In genomic region chr1:157994081-157994581, GRCh38 we compare ENCODE assay signal across 8 cellular contexts. TPM values are rescaled to one million over a fixed set of nuclear protein-coding genes. Genes with fewer than 3 reads are reported as not detected.
DNase-seq lines count a peak whose midpoint lies in the region; ATAC-seq and TF ChIP-seq lines count a peak whose summit lies in the region.

No MANE protein-coding gene starts in this region.

- in situ Hi-C loops in ACHN (cut with HindIII; ENCODE audit: low pct_ligation_motif_present, low pct_unique_long_range_greater_than_20kb, low sequenced_read_pairs), result no loop called here

- H4K20me1 ChIP-seq in hepatocyte (ENCODE audit: insufficient read depth, poor library complexity, severe bottlenecking), result peaks cover 16% of the 10 kb centered on the region

- peak overlapping the region; percentile 88 for H3K4me2 ChIP-seq in hepatocyte

- no peaks in the 10 kb centered on the region for H3K36me3 ChIP-seq in hepatocyte (replicated peaks; ENCODE audit: insufficient read depth, low read depth)

- no peaks in the 10 kb centered on the region for H3K9me3 ChIP-seq in hepatocyte (ENCODE audit: low read depth)

- WGBS in hepatocyte (ENCODE audit: low lambda C conversion rate, missing lambda C conversion rate), result 0% methylated on average over 14 of the region's 16 CpGs

- intact Hi-C loops in activated T-helper 1 cell treated with anti-CD3 and anti-CD28 coated beads, Interleukin-12 subunit alpha, Interleukin-12 subunit beta, Interleukin-2, Interleukin-4 antibody, amounts not matched to agents 30 ng/mL and 10 ng/mL and 1 ng/mL, durations not matched to agents 14 hours and 24 hours and 36 hours (cut with micrococcal nuclease), result no loop called here

- ATAC-seq in activated T-helper 17 cell treated with anti-CD3 and anti-CD28 coated beads, Interleukin-2, amount 50 U/mL, for 72 hours (replicated peaks), result no peak

- H3K27me3 Mint-ChIP-seq in activated T-helper 17 cell treated with anti-CD3 and anti-CD28 coated beads, Interleukin-2, amount 50 U/mL, for 72 hours, result peaks cover 53% of the 10 kb centered on the region
- peaks cover 43% of the 10 kb centered on the region for H3K27me3 Mint-ChIP-seq in activated T-helper 1 cell treated with anti-CD3 and anti-CD28 coated beads, Interleukin-12 subunit alpha, Interleukin-12 subunit beta, Interleukin-2, Interleukin-4 antibody, amounts not matched to agents 30 ng/mL and 10 ng/mL and 1 ng/mL, durations not matched to agents 14 hours and 24 hours and 36 hours (ENCODE audit: insufficient read depth)

- H3K9me3 Mint-ChIP-seq in activated T-helper 17 cell treated with anti-CD3 and anti-CD28 coated beads, Interleukin-2, amount 50 U/mL, for 72 hours, result no peaks in the 10 kb centered on the region
- H3K9me3 Mint-ChIP-seq in activated T-helper 1 cell treated with anti-CD3 and anti-CD28 coated beads, Interleukin-12 subunit alpha, Interleukin-12 subunit beta, Interleukin-2, Interleukin-4 antibody, amounts not matched to agents 30 ng/mL and 10 ng/mL and 1 ng/mL, durations not matched to agents 14 hours and 24 hours and 36 hours, result no peaks in the 10 kb centered on the region

- H3K27ac ChIP-seq in hepatocyte, result peak overlapping the region; percentile 97

- no peaks in the 10 kb centered on the region for H3K36me3 Mint-ChIP-seq in activated T-helper 17 cell treated with anti-CD3 and anti-CD28 coated beads, Interleukin-2, amount 50 U/mL, for 72 hours (ENCODE audit: low read depth)
- no peaks in the 10 kb centered on the region for H3K36me3 Mint-ChIP-seq in activated T-helper 1 cell treated with anti-CD3 and anti-CD28 coated beads, Interleukin-12 subunit alpha, Interleukin-12 subunit beta, Interleukin-2, Interleukin-4 antibody, amounts not matched to agents 30 ng/mL and 10 ng/mL and 1 ng/mL, durations not matched to agents 14 hours and 24 hours and 36 hours (ENCODE audit: low read depth)

- peaks cover 5% of the 10 kb centered on the region for H3K27me3 ChIP-seq in hepatocyte

- peak overlapping the region; percentile 99 for H2AFZ ChIP-seq in hepatocyte

- H3K4me1 Mint-ChIP-seq in activated T-helper 17 cell treated with anti-CD3 and anti-CD28 coated beads, Interleukin-2, amount 50 U/mL, for 72 hours, result no peaks in the 10 kb centered on the region
- H3K4me1 Mint-ChIP-seq in activated T-helper 1 cell treated with anti-CD3 and anti-CD28 coated beads, Interleukin-12 subunit alpha, Interleukin-12 subunit beta, Interleukin-2, Interleukin-4 antibody, amounts not matched to agents 30 ng/mL and 10 ng/mL and 1 ng/mL, durations not matched to agents 14 hours and 24 hours and 36 hours (ENCODE audit: low read depth), result no peaks in the 10 kb centered on the region

- DNase-seq in GM20000 (ENCODE audit: low spot score), result peak; percentile 32
- peak; percentile 55 for DNase-seq in hepatocyte (ENCODE audit: low spot score)
- DNase-seq in retinal pigment epithelial cell (ENCODE audit: low read depth), result no peak
- DNase-seq in activated T-helper 1 cell treated with anti-CD3 and anti-CD28 coated beads, Interleukin-12 subunit alpha, Interleukin-12 subunit beta, Interleukin-2, Interleukin-4 antibody, amounts not matched to agents 30 ng/mL and 10 ng/mL and 1 ng/mL, durations not matched to agents 14 hours and 24 hours and 36 hours (ENCODE audit: low spot score), result no peak
- DNase-seq in NCI-H524 treated with DMSO at 0.1 percent for 48 hours (lab: John Stamatoyannopoulos, UW), result no peak
- DNase-seq in NCI-H526 treated with DMSO at 0.1 percent for 48 hours (lab: John Stamatoyannopoulos, UW), result no peak
- no peak for DNase-seq in ACHN

- H3K4me3 ChIP-seq in hepatocyte, result peak overlapping the region; percentile 100
- H3K4me3 ChIP-seq in retinal pigment epithelial cell (ENCODE audit: low read length), result peak overlapping the region; percentile 95

- peaks cover 63% of the 10 kb centered on the region for H3K79me2 ChIP-seq in hepatocyte

- H3K9me2 ChIP-seq in hepatocyte (replicated peaks; ENCODE audit: insufficient read depth), result no peaks in the 10 kb centered on the region

- no peak overlapping the region for H3K27ac Mint-ChIP-seq in activated T-helper 17 cell treated with anti-CD3 and anti-CD28 coated beads, Interleukin-2, amount 50 U/mL, for 72 hours
- H3K27ac Mint-ChIP-seq in activated T-helper 1 cell treated with anti-CD3 and anti-CD28 coated beads, Interleukin-12 subunit alpha, Interleukin-12 subunit beta, Interleukin-2, Interleukin-4 antibody, amounts not matched to agents 30 ng/mL and 10 ng/mL and 1 ng/mL, durations not matched to agents 14 hours and 24 hours and 36 hours, result no peak overlapping the region

- peaks cover 10% of the 10 kb centered on the region for H3K4me1 ChIP-seq in hepatocyte (ENCODE audit: insufficient read depth)

- TF ChIP-seq CTCF in GM20000 (IDR thresholded peaks at IDR 0.05; ENCODE audit: extremely low read depth, missing control alignments) (no peak), hepatocyte (IDR thresholded peaks at IDR 0.05; ENCODE audit: poor library complexity) (peak; percentile 29), retinal pigment epithelial cell (conservative IDR thresholded peaks at IDR 0.05; ENCODE audit: low read depth, low read length) (peak; percentile 25)

- peak overlapping the region; percentile 2 for H3K4me3 Mint-ChIP-seq in activated T-helper 17 cell treated with anti-CD3 and anti-CD28 coated beads, Interleukin-2, amount 50 U/mL, for 72 hours
- H3K4me3 Mint-ChIP-seq in activated T-helper 1 cell treated with anti-CD3 and anti-CD28 coated beads, Interleukin-12 subunit alpha, Interleukin-12 subunit beta, Interleukin-2, Interleukin-4 antibody, amounts not matched to agents 30 ng/mL and 10 ng/mL and 1 ng/mL, durations not matched to agents 14 hours and 24 hours and 36 hours, result no peak overlapping the region

RNA-seq across cellular contexts. Expression of gene KIRREL1, which starts 0.7 kb away (rescaled TPM):
- under 1 TPM in 1 of 2 donors, not detected in 1; 0.08 TPM for total RNA-seq in activated T-helper 17 cell treated with anti-CD3 and anti-CD28 coated beads, Interleukin-2, amount 50 U/mL, for 72 hours
- 33.5 and 47.1 TPM in 2 replicates for total RNA-seq in hepatocyte
- polyA plus RNA-seq in hepatocyte, result 14.8 and 20.4 TPM in 2 replicates
- total RNA-seq in activated T-helper 1 cell treated with anti-CD3 and anti-CD28 coated beads, Interleukin-12 subunit alpha, Interleukin-12 subunit beta, Interleukin-2, Interleukin-4 antibody, amounts not matched to agents 30 ng/mL and 10 ng/mL and 1 ng/mL, durations not matched to agents 14 hours and 24 hours and 36 hours, result not detected in 2 replicates

Comparison
In these comparisons a context has a peak if more than half of its experiments do, and no peak if none do; other contexts are left out.
1. DNase-seq: peak in GM20000 (single experiment) and hepatocyte (single experiment); none in retinal pigment epithelial cell (single experiment), activated T-helper 1 cell treated with anti-CD3 and anti-CD28 coated beads, Interleukin-12 subunit alpha, Interleukin-12 subunit beta, Interleukin-2, Interleukin-4 antibody, amounts not matched to agents 30 ng/mL and 10 ng/mL and 1 ng/mL, durations not matched to agents 14 hours and 24 hours and 36 hours (single experiment), NCI-H524 treated with DMSO at 0.1 percent for 48 hours (single experiment), NCI-H526 treated with DMSO at 0.1 percent for 48 hours (single experiment) and ACHN (single experiment).
2. RNA of gene KIRREL1, which starts 0.7 kb away (total RNA-seq): 33.5 to 47.1 TPM in hepatocyte; 0.08 TPM in activated T-helper 17 cell treated with anti-CD3 and anti-CD28 coated beads, Interleukin-2, amount 50 U/mL, for 72 hours and not detected in activated T-helper 1 cell treated with anti-CD3 and anti-CD28 coated beads, Interleukin-12 subunit alpha, Interleukin-12 subunit beta, Interleukin-2, Interleukin-4 antibody, amounts not matched to agents 30 ng/mL and 10 ng/mL and 1 ng/mL, durations not matched to agents 14 hours and 24 hours and 36 hours; every median in the first group is over 10 times any median in the second.